Comparison of ENCODE assay signal across 14 cellular contexts in genomic region chr6:19892250-19892649, GRCh38. TPM values are rescaled to one million over a fixed set of nuclear protein-coding genes. Genes with fewer than 3 reads are reported as not detected.
A peak's percentile ranks its signal among the peaks of the same experiment; 100 is the strongest.
DNase-seq lines count a peak whose midpoint lies in the region; ATAC-seq and TF ChIP-seq lines count a peak whose summit lies in the region.
"Had no signal": no experiment of that assay in that cellular context is flagged by ENCODE, and none has a peak within 500 bp of the region (broad histone marks: within the 10 kb centered on the region; RNA-seq: fewer than 3 reads in every experiment).

No MANE protein-coding gene starts in this region.

- no peaks in the 10 kb centered on the region for H4K20me1 ChIP-seq in GM23248 (ENCODE audit: insufficient read depth)

- TF ChIP-seq CTCF in WTC11 (IDR thresholded peaks at IDR 0.05) = no peak

- no peak overlapping the region for H2BK5ac ChIP-seq in mesendoderm (ENCODE audit: low read length)

- H3K4me1 ChIP-seq in mesendoderm (ENCODE audit: control insufficient read depth, low read depth, low read length) = no peaks in the 10 kb centered on the region
- no peaks in the 10 kb centered on the region for H3K4me1 ChIP-seq in GM23248 (ENCODE audit: insufficient read depth)
- H3K4me1 ChIP-seq: heart right ventricle had no signal

- H3K79me2 ChIP-seq in mesendoderm (ENCODE audit: control insufficient read depth, insufficient read depth, low read length) = no peaks in the 10 kb centered on the region
- H3K79me2 ChIP-seq in GM23248 (ENCODE audit: insufficient read depth) = no peaks in the 10 kb centered on the region

- no peak overlapping the region for H2BK120ac ChIP-seq in mesendoderm (ENCODE audit: low read depth, low read length)

- no peaks in the 10 kb centered on the region for H3K9me2 ChIP-seq in GM23248 (ENCODE audit: insufficient read depth)

- no peaks in the 10 kb centered on the region for H3K36me3 Mint-ChIP-seq in WTC11
- no peaks in the 10 kb centered on the region for H3K36me3 Mint-ChIP-seq in stimulated activated naive B cell treated with anti-CD40 and anti-IgM and Interleukin-4, amounts not matched to agents 10 μg/mL and 1 μg/mL and 100 μg/mL, for 72 hours
- H3K36me3 Mint-ChIP-seq: stimulated activated effector memory CD8-positive, alpha-beta T cell treated with anti-CD3 and anti-CD28 coated beads, Interleukin-12 subunit alpha, Interleukin-12 subunit beta, amount 100 ng/mL, for 72 hours had no signal

- peaks cover 27% of the 10 kb centered on the region for H3K9me3 Mint-ChIP-seq in WTC11
- H3K9me3 Mint-ChIP-seq in stimulated activated naive B cell treated with anti-CD40 and anti-IgM and Interleukin-4, amounts not matched to agents 10 μg/mL and 1 μg/mL and 100 μg/mL, for 72 hours = peaks cover 0 to 11% of the 10 kb centered on the region in 2 donors
- H3K9me3 Mint-ChIP-seq: stimulated activated effector memory CD8-positive, alpha-beta T cell treated with anti-CD3 and anti-CD28 coated beads, Interleukin-12 subunit alpha, Interleukin-12 subunit beta, amount 100 ng/mL, for 72 hours had no signal

- no peak overlapping the region for H2AK5ac ChIP-seq in mesendoderm (ENCODE audit: low read length)

- H3K27ac ChIP-seq in mesendoderm (ENCODE audit: low read depth, low read length) (no peak overlapping the region), GM23248 (no peak overlapping the region)
- H3K27ac ChIP-seq: coronary artery, heart right ventricle had no signal

- H3K4me3 ChIP-seq in mesendoderm (ENCODE audit: low read length) (no peak overlapping the region), GM23248 (no peak overlapping the region)
- H3K4me3 ChIP-seq: coronary artery, heart right ventricle had no signal

- no peak overlapping the region for H3K27ac Mint-ChIP-seq in WTC11
- H3K27ac Mint-ChIP-seq in stimulated activated naive B cell treated with anti-CD40 and anti-IgM and Interleukin-4, amounts not matched to agents 10 μg/mL and 1 μg/mL and 100 μg/mL, for 72 hours = no peak overlapping the region
- H3K27ac Mint-ChIP-seq: activated T-helper 2 cell treated with anti-CD3 and anti-CD28 coated beads, Interferon-gamma antibody, Interleukin-2, Interleukin-4, amounts not matched to agents 10 μg/mL and 5 μg/mL and 100 μg/mL, durations not matched to agents 14 hours and 24 hours and 36 hours; stimulated activated effector memory CD8-positive, alpha-beta T cell treated with anti-CD3 and anti-CD28 coated beads, Interleukin-12 subunit alpha, Interleukin-12 subunit beta, amount 100 ng/mL, for 72 hours had no signal

- no peak overlapping the region for H4K8ac ChIP-seq in mesendoderm (ENCODE audit: low read depth, low read length)

- H3K27me3 ChIP-seq in mesendoderm (ENCODE audit: insufficient read depth, low read length, poor library complexity) = no peaks in the 10 kb centered on the region
- H3K27me3 ChIP-seq in GM23248 (replicated peaks; ENCODE audit: insufficient read depth) = no peaks in the 10 kb centered on the region
- H3K27me3 ChIP-seq: heart right ventricle had no signal

- WGBS in mesendoderm (ENCODE audit: extremely low coverage, insufficient coverage, low lambda C conversion rate) = no CpG with 5 or more reads among the region's 9 CpGs
- 85 to 95% methylated on average over 9 of the region's 9 CpGs for WGBS in GM23248 (ENCODE audit: low coverage in 1 of 2, low lambda C conversion rate in 2 of 2, missing lambda C conversion rate in 2 of 2), 2 experiments

- in situ Hi-C loops in GM23248 (cut with MboI) = no loop called here

- H3K23ac ChIP-seq in mesendoderm (ENCODE audit: low read length) = no peak overlapping the region

- H3K9me3 ChIP-seq in GM23248 (ENCODE audit: low read depth) = no peaks in the 10 kb centered on the region

- H3K56ac ChIP-seq in mesendoderm (ENCODE audit: low read length) = no peak overlapping the region

- no peak overlapping the region for H3K18ac ChIP-seq in mesendoderm (ENCODE audit: low read length)

- peaks cover 4% of the 10 kb centered on the region; the same call in 1 of the 2 replicates for H3K4me1 Mint-ChIP-seq in WTC11
- no peaks in the 10 kb centered on the region for H3K4me1 Mint-ChIP-seq in stimulated activated naive B cell treated with anti-CD40 and anti-IgM and Interleukin-4, amounts not matched to agents 10 μg/mL and 1 μg/mL and 100 μg/mL, for 72 hours
- H3K4me1 Mint-ChIP-seq: stimulated activated effector memory CD8-positive, alpha-beta T cell treated with anti-CD3 and anti-CD28 coated beads, Interleukin-12 subunit alpha, Interleukin-12 subunit beta, amount 100 ng/mL, for 72 hours had no signal

- H2AFZ ChIP-seq in GM23248 = no peak overlapping the region

- no peaks in the 10 kb centered on the region for H3K79me1 ChIP-seq in mesendoderm (ENCODE audit: low read length)

- POLR2A ChIA-PET in WTC11 (lab: Charles Lee) = no interaction called here

- CTCF ChIA-PET in WTC11 (lab: Charles Lee) = no interaction called here

- ATAC-seq in WTC11 = no peak
- ATAC-seq in GM21529 (IDR thresholded peaks at IDR 0.05; ENCODE audit: unreplicated experiment) = no peak
- ATAC-seq in GM18511 (IDR thresholded peaks at IDR 0.05; ENCODE audit: unreplicated experiment) = no peak
- ATAC-seq in stimulated activated naive B cell treated with anti-CD40 and anti-IgM and Interleukin-4, amounts not matched to agents 10 μg/mL and 1 μg/mL and 100 μg/mL, for 72 hours (replicated peaks) = no peak
- ATAC-seq: heart right ventricle; stimulated activated effector memory CD8-positive, alpha-beta T cell treated with anti-CD3 and anti-CD28 coated beads, Interleukin-12 subunit alpha, Interleukin-12 subunit beta, amount 100 ng/mL, for 72 hours had no signal

- no peak overlapping the region for H3K4me2 ChIP-seq in mesendoderm (ENCODE audit: low read length)
- no peak overlapping the region for H3K4me2 ChIP-seq in GM23248 (ENCODE audit: unreplicated experiment)

- H3K9ac ChIP-seq in mesendoderm (ENCODE audit: low read length) (no peak overlapping the region), GM23248 (no peak overlapping the region)

- H3K4ac ChIP-seq in mesendoderm (ENCODE audit: low read depth, low read length) = no peak overlapping the region

- H3K27me3 Mint-ChIP-seq in WTC11 (ENCODE audit: low read depth) = no peaks in the 10 kb centered on the region
- no peaks in the 10 kb centered on the region for H3K27me3 Mint-ChIP-seq in stimulated activated naive B cell treated with anti-CD40 and anti-IgM and Interleukin-4, amounts not matched to agents 10 μg/mL and 1 μg/mL and 100 μg/mL, for 72 hours

- H3F3A ChIP-seq in GM23248 (ENCODE audit: insufficient read depth) = no peaks in the 10 kb centered on the region

- H2BK15ac ChIP-seq in mesendoderm (replicated peaks; ENCODE audit: low read depth) = no peak overlapping the region

- peak; percentile 99 for DNase-seq in DMS53 (lab: John Stamatoyannopoulos, UW)
- DNase-seq in NCI-H2081 (lab: John Stamatoyannopoulos, UW) = peak; percentile 55 to 81
- peak; percentile 15 for DNase-seq in WTC11 (ENCODE audit: low spot score)
- peak; percentile 22 for DNase-seq in mesendoderm
- DNase-seq in GM23248 = no peak
- no peak for DNase-seq in stimulated activated naive B cell treated with anti-CD40 and anti-IgM and Interleukin-4, amounts not matched to agents 10 μg/mL and 1 μg/mL and 100 μg/mL, for 72 hours
- DNase-seq: activated CD4-positive, CD25-positive, alpha-beta regulatory T cell; AML-193; heart right ventricle had no signal

- no peak overlapping the region for H4K5ac ChIP-seq in mesendoderm (ENCODE audit: low read length)

- H3K36me3 ChIP-seq in mesendoderm (ENCODE audit: control insufficient read depth, insufficient read depth, low read length) (no peaks in the 10 kb centered on the region), GM23248 (ENCODE audit: low read depth) (no peaks in the 10 kb centered on the region)
- H3K36me3 ChIP-seq: heart right ventricle had no signal

- no peak overlapping the region for H3K4me3 Mint-ChIP-seq in WTC11
- no peak overlapping the region for H3K4me3 Mint-ChIP-seq in stimulated activated naive B cell treated with anti-CD40 and anti-IgM and Interleukin-4, amounts not matched to agents 10 μg/mL and 1 μg/mL and 100 μg/mL, for 72 hours
- H3K4me3 Mint-ChIP-seq: stimulated activated effector memory CD8-positive, alpha-beta T cell treated with anti-CD3 and anti-CD28 coated beads, Interleukin-12 subunit alpha, Interleukin-12 subunit beta, amount 100 ng/mL, for 72 hours had no signal

TF ChIP-seq in WTC11, 78 proteins besides CTCF, POLR2A, EP300 and RAD21 (continues in another document):
- TF ChIP-seq MXD4 (CRISPR knock-in tag; IDR thresholded peaks at IDR 0.05; ENCODE audit: borderline replicate concordance) (no peak), TCF7 (CRISPR knock-in tag; IDR thresholded peaks at IDR 0.05; ENCODE audit: low read depth) (no peak), ELF4 (CRISPR knock-in tag; IDR thresholded peaks at IDR 0.05; ENCODE audit: low read depth) (no peak), CBFB (CRISPR knock-in tag; IDR thresholded peaks at IDR 0.05; ENCODE audit: low read depth) (no peak), ATF3 (CRISPR knock-in tag; conservative IDR thresholded peaks at IDR 0.05) (no peak)
- TF ChIP-seq, protein P1, sequence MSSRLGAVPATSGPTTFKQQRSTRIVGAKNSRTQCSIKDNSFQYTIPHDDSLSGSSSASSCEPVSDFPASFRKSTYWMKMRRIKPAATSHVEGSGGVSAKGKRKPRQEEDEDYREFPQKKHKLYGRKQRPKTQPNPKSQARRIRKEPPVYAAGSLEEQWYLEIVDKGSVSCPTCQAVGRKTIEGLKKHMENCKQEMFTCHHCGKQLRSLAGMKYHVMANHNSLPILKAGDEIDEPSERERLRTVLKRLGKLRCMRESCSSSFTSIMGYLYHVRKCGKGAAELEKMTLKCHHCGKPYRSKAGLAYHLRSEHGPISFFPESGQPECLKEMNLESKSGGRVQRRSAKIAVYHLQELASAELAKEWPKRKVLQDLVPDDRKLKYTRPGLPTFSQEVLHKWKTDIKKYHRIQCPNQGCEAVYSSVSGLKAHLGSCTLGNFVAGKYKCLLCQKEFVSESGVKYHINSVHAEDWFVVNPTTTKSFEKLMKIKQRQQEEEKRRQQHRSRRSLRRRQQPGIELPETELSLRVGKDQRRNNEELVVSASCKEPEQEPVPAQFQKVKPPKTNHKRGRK (CRISPR knock-in tag; IDR thresholded peaks at IDR 0.05; ENCODE audit: borderline replicate concordance) = no peak
- TF ChIP-seq, protein P2, sequence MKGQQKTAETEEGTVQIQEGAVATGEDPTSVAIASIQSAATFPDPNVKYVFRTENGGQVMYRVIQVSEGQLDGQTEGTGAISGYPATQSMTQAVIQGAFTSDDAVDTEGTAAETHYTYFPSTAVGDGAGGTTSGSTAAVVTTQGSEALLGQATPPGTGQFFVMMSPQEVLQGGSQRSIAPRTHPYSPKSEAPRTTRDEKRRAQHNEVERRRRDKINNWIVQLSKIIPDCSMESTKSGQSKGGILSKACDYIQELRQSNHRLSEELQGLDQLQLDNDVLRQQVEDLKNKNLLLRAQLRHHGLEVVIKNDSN (CRISPR knock-in tag; IDR thresholded peaks at IDR 0.05) = no peak

RNA-seq across cellular contexts. Expression of gene ID4, which starts 55.1 kb away (rescaled TPM):
- total RNA-seq in WTC11 (2021) = 4.5 to 9.3 TPM (median 8.8 TPM) in 3 replicates
- polyA plus RNA-seq in mesendoderm (2013, experiment 1 of 2) = 21.2 TPM
- 20.1 TPM for polyA plus RNA-seq in mesendoderm (2013, experiment 2 of 2)
- total RNA-seq in GM23248 (2014; rRNA removed; shearing (Covaris generic)) = 34.0 and 41.0 TPM in 2 replicates
- 29.1 and 35.7 TPM in 2 replicates for polyA plus RNA-seq in GM23248 (2016; fragmentation: Nextera tagmentation; extraction: Ambion mirVana)
- total RNA-seq: activated T-helper 2 cell treated with anti-CD3 and anti-CD28 coated beads, Interferon-gamma antibody, Interleukin-2, Interleukin-4, amounts not matched to agents 10 μg/mL and 5 μg/mL and 100 μg/mL, durations not matched to agents 14 hours and 24 hours and 36 hours had no signal

Comparison
In these comparisons a context has a peak if more than half of its experiments do, and no peak if none do; other contexts are left out.
1. DNase-seq: peak in DMS53 (single experiment), NCI-H2081 (2 of 2), WTC11 (single experiment) and mesendoderm (single experiment); none in GM23248 (single experiment) and stimulated activated naive B cell treated with anti-CD40 and anti-IgM and Interleukin-4, amounts not matched to agents 10 μg/mL and 1 μg/mL and 100 μg/mL, for 72 hours (single experiment).